In genomic region chr17:81345211-81346089, GRCh38 we compare ENCODE assay signal across 1 cellular context.
TF ChIP-seq lines count a peak whose summit lies in the region.

No MANE protein-coding gene starts in this region.

TF ChIP-seq in K562, 482 proteins besides CTCF, POLR2A, EP300 and RAD21 (continued from another document and continues in another):
- TF ChIP-seq RBM25 (IDR thresholded peaks at IDR 0.05; ENCODE audit: low read depth, low read length, severe bottlenecking) (no peak), BRF1 (IDR thresholded peaks at IDR 0.05; ENCODE audit: borderline replicate concordance, extremely low read depth, insufficient read length) (no peak), CREB5 (CRISPR knock-in tag; IDR thresholded peaks at IDR 0.05) (no peak), DMBX1 (CRISPR knock-in tag; IDR thresholded peaks at IDR 0.05; ENCODE audit: borderline replicate concordance) (no peak), ZNF347 (CRISPR knock-in tag; IDR thresholded peaks at IDR 0.05; ENCODE audit: low read depth) (no peak), GABPB1 (CRISPR knock-in tag; IDR thresholded peaks at IDR 0.05) (peak; percentile 58), CUX1 (CRISPR knock-in tag; IDR thresholded peaks at IDR 0.05) (no peak), SLC30A9 (CRISPR knock-in tag; IDR thresholded peaks at IDR 0.05) (no peak), ZNF699 (CRISPR knock-in tag; IDR thresholded peaks at IDR 0.05; ENCODE audit: insufficient replicate concordance) (no peak), CXXC5 (CRISPR knock-in tag; IDR thresholded peaks at IDR 0.05) (peak; percentile 88), ZNF639 (CRISPR knock-in tag; conservative IDR thresholded peaks at IDR 0.05 in 1 of 2, IDR thresholded peaks at IDR 0.05 in 1 of 2) (no peak), NR0B1 (IDR thresholded peaks at IDR 0.05; ENCODE audit: partially characterized antibody) (no peak), ZBTB26 (CRISPR knock-in tag; IDR thresholded peaks at IDR 0.05) (no peak), ZNF586 (CRISPR knock-in tag; conservative IDR thresholded peaks at IDR 0.05) (no peak), RERE (CRISPR knock-in tag; IDR thresholded peaks at IDR 0.05; ENCODE audit: borderline replicate concordance) (no peak), CTBP1 (IDR thresholded peaks at IDR 0.05; ENCODE audit: borderline replicate concordance) (peak; percentile 87), CHD2 (IDR thresholded peaks at IDR 0.05; ENCODE audit: low read depth, low read length) (no peak), CREBBP (IDR thresholded peaks at IDR 0.05; ENCODE audit: low read depth, low read length) (no peak), KLF10 (CRISPR knock-in tag; IDR thresholded peaks at IDR 0.05) (no peak), ZNF224 (CRISPR knock-in tag; IDR thresholded peaks at IDR 0.05) (no peak), FOS (IDR thresholded peaks at IDR 0.05; ENCODE audit: extremely low read depth, insufficient read length) (no peak), POLR2G (IDR thresholded peaks at IDR 0.05; ENCODE audit: low read depth, low read length) (peak; percentile 84), FOXA3 (CRISPR knock-in tag; conservative IDR thresholded peaks at IDR 0.05 in 1 of 2, IDR thresholded peaks at IDR 0.05 in 1 of 2) (no peak), MTA1 (IDR thresholded peaks at IDR 0.05; ENCODE audit: borderline replicate concordance) (no peak), PHF21A (IDR thresholded peaks at IDR 0.05; ENCODE audit: borderline replicate concordance, low read depth) (no peak), EHMT2 (IDR thresholded peaks at IDR 0.05) (no peak), HSF4 (CRISPR knock-in tag; IDR thresholded peaks at IDR 0.05; ENCODE audit: borderline replicate concordance) (no peak), TCF15 (CRISPR knock-in tag; IDR thresholded peaks at IDR 0.05) (no peak), ZNF41 (CRISPR knock-in tag; conservative IDR thresholded peaks at IDR 0.05) (no peak), NFATC3 (IDR thresholded peaks at IDR 0.05) (no peak), PCBP1 (IDR thresholded peaks at IDR 0.05; ENCODE audit: low read depth, low read length, poor library complexity, severe bottlenecking) (no peak), ZEB2 (IDR thresholded peaks at IDR 0.05) (peak; percentile 38; the same call in 1 of the 2 replicates), USF2 (CRISPR knock-in tag; IDR thresholded peaks at IDR 0.05) (no peak), NR2F6 (CRISPR knock-in tag; IDR thresholded peaks at IDR 0.05) (no peak), SMAD1 (IDR thresholded peaks at IDR 0.05; ENCODE audit: low read depth, low read length, partially characterized antibody) (no peak), MBD1 (CRISPR knock-in tag; IDR thresholded peaks at IDR 0.05) (no peak), MAFF (IDR thresholded peaks at IDR 0.05; ENCODE audit: low read length) (no peak), ETV6 (IDR thresholded peaks at IDR 0.05; ENCODE audit: borderline replicate concordance in 1 of 2, low read depth in 2 of 2, low read length in 1 of 2) (no peak), ETV6 (CRISPR knock-in tag; IDR thresholded peaks at IDR 0.05; ENCODE audit: borderline replicate concordance) (no peak), MYC (IDR thresholded peaks at IDR 0.05; ENCODE audit: low read depth, low read length) (no peak; the same call in 1 of the 2 replicates), MYC (CRISPR knock-in tag; IDR thresholded peaks at IDR 0.05; ENCODE audit: borderline replicate concordance, low read depth) (peak; percentile 54; the same call in 1 of the 2 replicates), ZNF274 (IDR thresholded peaks at IDR 0.05; ENCODE audit: borderline replicate concordance, low read depth, low read length) (no peak), HIVEP1 (CRISPR knock-in tag; IDR thresholded peaks at IDR 0.05) (no peak), ZZZ3 (IDR thresholded peaks at IDR 0.05) (no peak), ZNF253 (CRISPR knock-in tag; conservative IDR thresholded peaks at IDR 0.05) (peak; percentile 53; the same call in 1 of the 2 replicates)
